1 cellular context compared by ENCODE assay signal in the genomic region with DNA sequence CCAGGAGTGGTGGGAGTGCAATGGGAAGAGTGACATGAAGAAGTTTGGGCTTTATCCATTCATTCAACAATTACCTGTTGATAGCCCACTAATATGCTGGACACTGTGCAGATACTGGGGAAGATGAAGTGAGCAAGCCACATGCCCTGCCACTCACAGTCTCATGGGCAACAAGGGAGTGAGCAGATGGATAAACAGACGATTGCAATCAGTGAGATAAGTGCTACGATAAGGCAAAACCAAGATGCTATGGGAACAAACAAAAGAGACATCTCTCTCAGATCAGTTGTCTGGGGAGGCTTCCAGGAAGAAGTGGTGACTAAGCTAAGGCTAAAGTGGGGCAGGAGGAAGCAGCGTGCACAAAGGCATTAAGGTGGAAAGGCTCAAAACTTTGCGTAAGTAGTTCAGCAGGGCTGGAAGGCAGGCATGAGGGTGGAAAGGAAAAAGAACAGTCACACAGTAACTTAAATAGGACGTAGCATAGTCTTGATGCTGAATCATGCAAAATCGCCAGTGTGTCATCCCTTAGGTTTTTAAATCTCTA.
TF ChIP-seq lines count a peak whose summit lies in the region.

No MANE protein-coding gene starts in this region.

TF ChIP-seq in K562, 482 proteins besides CTCF, POLR2A, EP300 and RAD21 (continued from another document and continues in another):
- TF ChIP-seq, protein P1, sequence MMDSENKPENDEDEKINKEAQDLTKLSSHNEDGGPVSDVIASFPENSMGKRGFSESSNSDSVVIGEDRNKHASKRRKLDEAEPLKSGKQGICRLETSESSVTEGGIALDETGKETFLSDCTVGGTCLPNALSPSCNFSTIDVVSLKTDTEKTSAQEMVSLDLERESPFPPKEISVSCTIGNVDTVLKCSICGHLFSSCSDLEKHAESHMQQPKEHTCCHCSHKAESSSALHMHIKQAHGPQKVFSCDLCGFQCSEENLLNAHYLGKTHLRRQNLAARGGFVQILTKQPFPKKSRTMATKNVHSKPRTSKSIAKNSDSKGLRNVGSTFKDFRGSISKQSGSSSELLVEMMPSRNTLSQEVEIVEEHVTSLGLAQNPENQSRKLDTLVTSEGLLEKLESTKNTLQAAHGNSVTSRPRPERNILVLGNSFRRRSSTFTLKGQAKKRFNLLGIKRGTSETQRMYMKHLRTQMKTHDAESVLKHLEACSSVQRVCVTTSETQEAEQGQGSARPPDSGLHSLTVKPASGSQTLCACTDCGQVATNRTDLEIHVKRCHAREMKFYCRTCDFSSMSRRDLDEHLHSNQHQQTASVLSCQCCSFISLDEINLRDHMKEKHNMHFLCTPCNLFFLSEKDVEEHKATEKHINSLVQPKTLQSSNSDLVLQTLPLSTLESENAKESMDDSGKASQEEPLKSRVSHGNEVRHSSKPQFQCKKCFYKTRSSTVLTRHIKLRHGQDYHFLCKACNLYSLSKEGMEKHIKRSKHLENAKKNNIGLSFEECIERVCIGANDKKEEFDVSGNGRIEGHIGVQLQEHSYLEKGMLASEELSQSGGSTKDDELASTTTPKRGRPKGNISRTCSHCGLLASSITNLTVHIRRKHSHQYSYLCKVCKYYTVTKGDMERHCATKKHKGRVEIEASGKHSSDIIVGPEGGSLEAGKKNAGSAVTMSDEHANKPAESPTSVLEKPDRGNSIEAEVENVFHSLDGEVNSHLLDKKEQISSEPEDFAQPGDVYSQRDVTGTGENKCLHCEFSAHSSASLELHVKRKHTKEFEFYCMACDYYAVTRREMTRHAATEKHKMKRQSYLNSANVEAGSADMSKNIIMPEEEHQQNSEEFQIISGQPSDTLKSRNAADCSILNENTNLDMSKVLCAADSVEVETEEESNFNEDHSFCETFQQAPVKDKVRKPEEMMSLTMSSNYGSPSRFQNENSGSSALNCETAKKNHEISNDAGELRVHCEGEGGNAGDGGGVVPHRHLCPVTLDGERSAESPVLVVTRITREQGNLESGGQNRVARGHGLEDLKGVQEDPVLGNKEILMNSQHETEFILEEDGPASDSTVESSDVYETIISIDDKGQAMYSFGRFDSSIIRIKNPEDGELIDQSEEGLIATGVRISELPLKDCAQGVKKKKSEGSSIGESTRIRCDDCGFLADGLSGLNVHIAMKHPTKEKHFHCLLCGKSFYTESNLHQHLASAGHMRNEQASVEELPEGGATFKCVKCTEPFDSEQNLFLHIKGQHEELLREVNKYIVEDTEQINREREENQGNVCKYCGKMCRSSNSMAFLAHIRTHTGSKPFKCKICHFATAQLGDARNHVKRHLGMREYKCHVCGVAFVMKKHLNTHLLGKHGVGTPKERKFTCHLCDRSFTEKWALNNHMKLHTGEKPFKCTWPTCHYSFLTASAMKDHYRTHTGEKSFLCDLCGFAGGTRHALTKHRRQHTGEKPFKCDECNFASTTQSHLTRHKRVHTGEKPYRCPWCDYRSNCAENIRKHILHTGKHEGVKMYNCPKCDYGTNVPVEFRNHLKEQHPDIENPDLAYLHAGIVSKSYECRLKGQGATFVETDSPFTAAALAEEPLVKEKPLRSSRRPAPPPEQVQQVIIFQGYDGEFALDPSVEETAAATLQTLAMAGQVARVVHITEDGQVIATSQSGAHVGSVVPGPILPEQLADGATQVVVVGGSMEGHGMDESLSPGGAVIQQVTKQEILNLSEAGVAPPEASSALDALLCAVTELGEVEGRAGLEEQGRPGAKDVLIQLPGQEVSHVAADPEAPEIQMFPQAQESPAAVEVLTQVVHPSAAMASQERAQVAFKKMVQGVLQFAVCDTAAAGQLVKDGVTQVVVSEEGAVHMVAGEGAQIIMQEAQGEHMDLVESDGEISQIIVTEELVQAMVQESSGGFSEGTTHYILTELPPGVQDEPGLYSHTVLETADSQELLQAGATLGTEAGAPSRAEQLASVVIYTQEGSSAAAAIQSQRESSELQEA (IDR thresholded peaks at IDR 0.05; ENCODE audit: low read depth) = no peak
- TF ChIP-seq RBBP5 (IDR thresholded peaks at IDR 0.05; ENCODE audit: borderline replicate concordance, insufficient read depth, low read length, poor library complexity, severe bottlenecking) = peak; percentile 33
- TF ChIP-seq, protein P2, sequence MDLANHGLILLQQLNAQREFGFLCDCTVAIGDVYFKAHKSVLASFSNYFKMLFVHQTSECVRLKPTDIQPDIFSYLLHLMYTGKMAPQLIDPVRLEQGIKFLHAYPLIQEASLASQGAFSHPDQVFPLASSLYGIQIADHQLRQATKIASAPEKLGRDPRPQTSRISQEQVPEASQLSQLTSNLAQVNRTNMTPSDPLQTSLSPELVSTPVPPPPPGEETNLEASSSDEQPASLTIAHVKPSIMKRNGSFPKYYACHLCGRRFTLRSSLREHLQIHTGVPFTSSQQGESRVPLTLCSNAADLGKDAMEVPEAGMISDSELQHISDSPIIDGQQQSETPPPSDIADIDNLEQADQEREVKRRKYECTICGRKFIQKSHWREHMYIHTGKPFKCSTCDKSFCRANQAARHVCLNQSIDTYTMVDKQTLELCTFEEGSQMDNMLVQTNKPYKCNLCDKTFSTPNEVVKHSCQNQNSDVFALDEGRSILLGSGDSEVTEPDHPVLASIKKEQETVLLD (IDR thresholded peaks at IDR 0.05) = 0 out of 2 replicates have a peak, but pooled peaks have one; percentile 25
- no peak for TF ChIP-seq TCF7L2 (IDR thresholded peaks at IDR 0.05; ENCODE audit: low read depth, low read length)
- TF ChIP-seq POLR2G (IDR thresholded peaks at IDR 0.05; ENCODE audit: low read depth, low read length) = no peak
- TF ChIP-seq NBN (IDR thresholded peaks at IDR 0.05; ENCODE audit: low read depth) = no peak
- TF ChIP-seq, protein P3, sequence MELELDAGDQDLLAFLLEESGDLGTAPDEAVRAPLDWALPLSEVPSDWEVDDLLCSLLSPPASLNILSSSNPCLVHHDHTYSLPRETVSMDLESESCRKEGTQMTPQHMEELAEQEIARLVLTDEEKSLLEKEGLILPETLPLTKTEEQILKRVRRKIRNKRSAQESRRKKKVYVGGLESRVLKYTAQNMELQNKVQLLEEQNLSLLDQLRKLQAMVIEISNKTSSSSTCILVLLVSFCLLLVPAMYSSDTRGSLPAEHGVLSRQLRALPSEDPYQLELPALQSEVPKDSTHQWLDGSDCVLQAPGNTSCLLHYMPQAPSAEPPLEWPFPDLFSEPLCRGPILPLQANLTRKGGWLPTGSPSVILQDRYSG (tag; conservative IDR thresholded peaks at IDR 0.05; ENCODE audit: low read depth) = no peak
- TF ChIP-seq ARNT (IDR thresholded peaks at IDR 0.05) = no peak
- TF ChIP-seq CSDE1 (IDR thresholded peaks at IDR 0.05) = no peak
- TF ChIP-seq HNRNPLL (IDR thresholded peaks at IDR 0.05; ENCODE audit: low read depth, low read length, poor library complexity, severe bottlenecking) = peak; percentile 85
- TF ChIP-seq FUS (optimal IDR thresholded peaks at IDR 0.05; ENCODE audit: low read depth, low read length) = no peak
- no peak for TF ChIP-seq ZNF133 (CRISPR knock-in tag; IDR thresholded peaks at IDR 0.05)
- TF ChIP-seq ETV1 (tag; conservative IDR thresholded peaks at IDR 0.05; ENCODE audit: low read depth) = no peak
- TF ChIP-seq SMARCA4 (IDR thresholded peaks at IDR 0.05) = peak; percentile 74
- no peak for TF ChIP-seq MECOM (CRISPR knock-in tag; IDR thresholded peaks at IDR 0.05)
- TF ChIP-seq TCF3 (CRISPR knock-in tag; IDR thresholded peaks at IDR 0.05) = no peak
- TF ChIP-seq, protein P4, sequence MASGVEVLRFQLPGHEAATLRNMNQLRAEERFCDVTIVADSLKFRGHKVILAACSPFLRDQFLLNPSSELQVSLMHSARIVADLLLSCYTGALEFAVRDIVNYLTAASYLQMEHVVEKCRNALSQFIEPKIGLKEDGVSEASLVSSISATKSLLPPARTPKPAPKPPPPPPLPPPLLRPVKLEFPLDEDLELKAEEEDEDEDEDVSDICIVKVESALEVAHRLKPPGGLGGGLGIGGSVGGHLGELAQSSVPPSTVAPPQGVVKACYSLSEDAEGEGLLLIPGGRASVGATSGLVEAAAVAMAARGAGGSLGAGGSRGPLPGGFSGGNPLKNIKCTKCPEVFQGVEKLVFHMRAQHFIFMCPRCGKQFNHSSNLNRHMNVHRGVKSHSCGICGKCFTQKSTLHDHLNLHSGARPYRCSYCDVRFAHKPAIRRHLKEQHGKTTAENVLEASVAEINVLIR (CRISPR knock-in tag; IDR thresholded peaks at IDR 0.05) = no peak
- no peak for TF ChIP-seq BRCA1 (IDR thresholded peaks at IDR 0.05)
- no peak for TF ChIP-seq BRCA1 (CRISPR knock-in tag; IDR thresholded peaks at IDR 0.05)
- no peak for TF ChIP-seq PML (IDR thresholded peaks at IDR 0.05; ENCODE audit: low read length)
- no peak for TF ChIP-seq LEF1 (IDR thresholded peaks at IDR 0.05)
- TF ChIP-seq MIER1 (IDR thresholded peaks at IDR 0.05; ENCODE audit: low read depth) = no peak; the same call in 1 of the 2 replicates
- TF ChIP-seq NR2C2 (CRISPR knock-in tag; IDR thresholded peaks at IDR 0.05) = no peak
- no peak for TF ChIP-seq NR2C2 (tag; IDR thresholded peaks at IDR 0.05)
- no peak for TF ChIP-seq ERF (CRISPR knock-in tag; IDR thresholded peaks at IDR 0.05)
- no peak for TF ChIP-seq SIN3A (IDR thresholded peaks at IDR 0.05; ENCODE audit: borderline replicate concordance in 2 of 2, control insufficient read depth in 1 of 2, low read depth in 2 of 2, low read length in 2 of 2)
- TF ChIP-seq, protein P5, sequence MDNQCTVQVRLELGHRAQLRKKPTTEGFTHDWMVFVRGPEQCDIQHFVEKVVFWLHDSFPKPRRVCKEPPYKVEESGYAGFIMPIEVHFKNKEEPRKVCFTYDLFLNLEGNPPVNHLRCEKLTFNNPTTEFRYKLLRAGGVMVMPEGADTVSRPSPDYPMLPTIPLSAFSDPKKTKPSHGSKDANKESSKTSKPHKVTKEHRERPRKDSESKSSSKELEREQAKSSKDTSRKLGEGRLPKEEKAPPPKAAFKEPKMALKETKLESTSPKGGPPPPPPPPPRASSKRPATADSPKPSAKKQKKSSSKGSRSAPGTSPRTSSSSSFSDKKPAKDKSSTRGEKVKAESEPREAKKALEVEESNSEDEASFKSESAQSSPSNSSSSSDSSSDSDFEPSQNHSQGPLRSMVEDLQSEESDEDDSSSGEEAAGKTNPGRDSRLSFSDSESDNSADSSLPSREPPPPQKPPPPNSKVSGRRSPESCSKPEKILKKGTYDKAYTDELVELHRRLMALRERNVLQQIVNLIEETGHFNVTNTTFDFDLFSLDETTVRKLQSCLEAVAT (IDR thresholded peaks at IDR 0.05) = no peak
- TF ChIP-seq GTF2F1 (IDR thresholded peaks at IDR 0.05; ENCODE audit: low read depth, low read length) = no peak
- no peak for TF ChIP-seq POU5F1 (IDR thresholded peaks at IDR 0.05; ENCODE audit: borderline replicate concordance, low read depth, low read length, partially characterized antibody)
- TF ChIP-seq HDAC2 (IDR thresholded peaks at IDR 0.05) = no peak
- TF ChIP-seq, protein P6, sequence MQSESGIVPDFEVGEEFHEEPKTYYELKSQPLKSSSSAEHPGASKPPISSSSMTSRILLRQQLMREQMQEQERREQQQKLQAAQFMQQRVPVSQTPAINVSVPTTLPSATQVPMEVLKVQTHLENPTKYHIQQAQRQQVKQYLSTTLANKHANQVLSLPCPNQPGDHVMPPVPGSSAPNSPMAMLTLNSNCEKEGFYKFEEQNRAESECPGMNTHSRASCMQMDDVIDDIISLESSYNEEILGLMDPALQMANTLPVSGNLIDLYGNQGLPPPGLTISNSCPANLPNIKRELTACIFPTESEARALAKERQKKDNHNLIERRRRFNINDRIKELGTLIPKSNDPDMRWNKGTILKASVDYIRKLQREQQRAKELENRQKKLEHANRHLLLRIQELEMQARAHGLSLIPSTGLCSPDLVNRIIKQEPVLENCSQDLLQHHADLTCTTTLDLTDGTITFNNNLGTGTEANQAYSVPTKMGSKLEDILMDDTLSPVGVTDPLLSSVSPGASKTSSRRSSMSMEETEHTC (IDR thresholded peaks at IDR 0.05) = no peak
- TF ChIP-seq, protein P7, sequence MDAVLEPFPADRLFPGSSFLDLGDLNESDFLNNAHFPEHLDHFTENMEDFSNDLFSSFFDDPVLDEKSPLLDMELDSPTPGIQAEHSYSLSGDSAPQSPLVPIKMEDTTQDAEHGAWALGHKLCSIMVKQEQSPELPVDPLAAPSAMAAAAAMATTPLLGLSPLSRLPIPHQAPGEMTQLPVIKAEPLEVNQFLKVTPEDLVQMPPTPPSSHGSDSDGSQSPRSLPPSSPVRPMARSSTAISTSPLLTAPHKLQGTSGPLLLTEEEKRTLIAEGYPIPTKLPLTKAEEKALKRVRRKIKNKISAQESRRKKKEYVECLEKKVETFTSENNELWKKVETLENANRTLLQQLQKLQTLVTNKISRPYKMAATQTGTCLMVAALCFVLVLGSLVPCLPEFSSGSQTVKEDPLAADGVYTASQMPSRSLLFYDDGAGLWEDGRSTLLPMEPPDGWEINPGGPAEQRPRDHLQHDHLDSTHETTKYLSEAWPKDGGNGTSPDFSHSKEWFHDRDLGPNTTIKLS (IDR thresholded peaks at IDR 0.05; ENCODE audit: borderline replicate concordance, low read depth) = no peak
- no peak for TF ChIP-seq ZNF764 (CRISPR knock-in tag; IDR thresholded peaks at IDR 0.05; ENCODE audit: low read depth)
- TF ChIP-seq, protein P8, sequence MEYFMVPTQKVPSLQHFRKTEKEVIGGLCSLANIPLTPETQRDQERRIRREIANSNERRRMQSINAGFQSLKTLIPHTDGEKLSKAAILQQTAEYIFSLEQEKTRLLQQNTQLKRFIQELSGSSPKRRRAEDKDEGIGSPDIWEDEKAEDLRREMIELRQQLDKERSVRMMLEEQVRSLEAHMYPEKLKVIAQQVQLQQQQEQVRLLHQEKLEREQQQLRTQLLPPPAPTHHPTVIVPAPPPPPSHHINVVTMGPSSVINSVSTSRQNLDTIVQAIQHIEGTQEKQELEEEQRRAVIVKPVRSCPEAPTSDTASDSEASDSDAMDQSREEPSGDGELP (CRISPR knock-in tag; IDR thresholded peaks at IDR 0.05; ENCODE audit: borderline replicate concordance) = no peak
- no peak for TF ChIP-seq TAF1 (IDR thresholded peaks at IDR 0.05; ENCODE audit: control insufficient read depth, extremely low read depth, insufficient read depth, low read length, severe bottlenecking)
- TF ChIP-seq MYNN (IDR thresholded peaks at IDR 0.05) = no peak
- no peak for TF ChIP-seq MYNN (CRISPR knock-in tag; IDR thresholded peaks at IDR 0.05)
- TF ChIP-seq RFX1 (IDR thresholded peaks at IDR 0.05) = peak; percentile 46
- TF ChIP-seq POLR2AphosphoS2 (IDR thresholded peaks at IDR 0.05; ENCODE audit: low read length) = no peak
- TF ChIP-seq, protein P9, sequence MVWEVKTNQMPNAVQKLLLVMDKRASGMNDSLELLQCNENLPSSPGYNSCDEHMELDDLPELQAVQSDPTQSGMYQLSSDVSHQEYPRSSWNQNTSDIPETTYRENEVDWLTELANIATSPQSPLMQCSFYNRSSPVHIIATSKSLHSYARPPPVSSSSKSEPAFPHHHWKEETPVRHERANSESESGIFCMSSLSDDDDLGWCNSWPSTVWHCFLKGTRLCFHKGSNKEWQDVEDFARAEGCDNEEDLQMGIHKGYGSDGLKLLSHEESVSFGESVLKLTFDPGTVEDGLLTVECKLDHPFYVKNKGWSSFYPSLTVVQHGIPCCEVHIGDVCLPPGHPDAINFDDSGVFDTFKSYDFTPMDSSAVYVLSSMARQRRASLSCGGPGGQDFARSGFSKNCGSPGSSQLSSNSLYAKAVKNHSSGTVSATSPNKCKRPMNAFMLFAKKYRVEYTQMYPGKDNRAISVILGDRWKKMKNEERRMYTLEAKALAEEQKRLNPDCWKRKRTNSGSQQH (CRISPR knock-in tag; IDR thresholded peaks at IDR 0.05) = no peak
- TF ChIP-seq ESRRB (CRISPR knock-in tag; IDR thresholded peaks at IDR 0.05; ENCODE audit: borderline replicate concordance) = no peak
- TF ChIP-seq ELF2 (CRISPR knock-in tag; IDR thresholded peaks at IDR 0.05) = no peak
- 0 out of 2 replicates have a peak, but pooled peaks have one; percentile 73 for TF ChIP-seq HDGF (IDR thresholded peaks at IDR 0.05)
- TF ChIP-seq BCL6 (CRISPR knock-in tag; IDR thresholded peaks at IDR 0.05) = no peak
- TF ChIP-seq ZNF766 (CRISPR knock-in tag; conservative IDR thresholded peaks at IDR 0.05) = no peak
- peak; percentile 74 for TF ChIP-seq ARID1B (IDR thresholded peaks at IDR 0.05)
- no peak; a peak in 1 of 4 replicates for TF ChIP-seq SRF (CRISPR knock-in tag; IDR thresholded peaks at IDR 0.05)
- TF ChIP-seq ZNF41 (CRISPR knock-in tag; conservative IDR thresholded peaks at IDR 0.05) = no peak
- TF ChIP-seq ZNF316 (IDR thresholded peaks at IDR 0.05) = peak; percentile 70
